ENCODE assay signal across 1 cellular context in the genomic region with DNA sequence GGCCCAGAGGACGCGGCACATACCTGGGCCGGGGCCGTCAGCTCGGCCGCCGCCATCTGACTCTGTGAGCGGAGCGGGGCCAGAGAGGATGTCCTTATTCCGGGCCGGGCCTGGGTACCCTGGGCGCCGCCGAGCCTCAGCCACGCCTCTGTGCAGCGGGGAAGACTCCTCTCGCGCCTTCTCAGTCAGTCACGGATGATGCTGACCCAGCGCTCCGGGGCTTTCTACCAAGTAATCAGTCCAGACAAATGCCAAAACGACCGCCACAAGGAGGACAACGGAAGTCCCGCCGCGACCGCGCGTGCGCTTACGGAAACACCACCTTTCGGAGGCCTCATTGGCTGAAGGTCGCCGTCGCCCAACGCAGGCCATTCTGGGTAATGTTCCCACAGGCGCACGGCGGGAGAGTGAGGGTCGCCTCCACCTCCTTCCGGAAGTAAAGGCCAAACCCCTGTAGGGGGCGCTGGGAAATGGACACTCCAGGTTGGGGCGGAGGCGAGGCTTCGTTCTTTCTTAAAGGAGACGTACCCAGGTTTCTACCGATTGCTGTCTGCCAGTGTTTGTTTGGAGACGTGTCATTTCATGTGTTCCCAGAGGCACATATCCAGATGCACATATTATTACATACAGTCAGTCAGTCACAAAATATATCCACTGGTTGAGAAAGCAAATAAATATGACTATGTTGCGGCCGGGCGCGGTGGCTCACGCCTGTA.
A peak's percentile ranks its signal among the peaks of the same experiment; 100 is the strongest.
TF ChIP-seq lines count a peak whose summit lies in the region.

TSS of gene ZNF256 (minus strand) at position 288 of the 716 bp plus-strand sequence. CDS start at position 56, 232 bp downstream.

TF ChIP-seq in HEK293, 187 proteins besides CTCF, POLR2A, EP300 and RAD21 (continued from another document):
- TF ChIP-seq, protein P1, sequence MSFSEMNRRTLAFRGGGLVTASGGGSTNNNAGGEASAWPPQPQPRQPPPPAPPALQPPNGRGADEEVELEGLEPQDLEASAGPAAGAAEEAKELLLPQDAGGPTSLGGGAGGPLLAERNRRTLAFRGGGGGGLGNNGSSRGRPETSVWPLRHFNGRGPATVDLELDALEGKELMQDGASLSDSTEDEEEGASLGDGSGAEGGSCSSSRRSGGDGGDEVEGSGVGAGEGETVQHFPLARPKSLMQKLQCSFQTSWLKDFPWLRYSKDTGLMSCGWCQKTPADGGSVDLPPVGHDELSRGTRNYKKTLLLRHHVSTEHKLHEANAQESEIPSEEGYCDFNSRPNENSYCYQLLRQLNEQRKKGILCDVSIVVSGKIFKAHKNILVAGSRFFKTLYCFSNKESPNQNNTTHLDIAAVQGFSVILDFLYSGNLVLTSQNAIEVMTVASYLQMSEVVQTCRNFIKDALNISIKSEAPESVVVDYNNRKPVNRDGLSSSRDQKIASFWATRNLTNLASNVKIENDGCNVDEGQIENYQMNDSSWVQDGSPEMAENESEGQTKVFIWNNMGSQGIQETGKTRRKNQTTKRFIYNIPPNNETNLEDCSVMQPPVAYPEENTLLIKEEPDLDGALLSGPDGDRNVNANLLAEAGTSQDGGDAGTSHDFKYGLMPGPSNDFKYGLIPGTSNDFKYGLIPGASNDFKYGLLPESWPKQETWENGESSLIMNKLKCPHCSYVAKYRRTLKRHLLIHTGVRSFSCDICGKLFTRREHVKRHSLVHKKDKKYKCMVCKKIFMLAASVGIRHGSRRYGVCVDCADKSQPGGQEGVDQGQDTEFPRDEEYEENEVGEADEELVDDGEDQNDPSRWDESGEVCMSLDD (tag by site-specific recombination; IDR thresholded peaks at IDR 0.05): peak; percentile 16; the same call in 1 of the 2 replicates
- TF ChIP-seq KLF8 (tag by site-specific recombination; IDR thresholded peaks at IDR 0.05): peak; percentile 86
- no peak for TF ChIP-seq OSR2 (tag by site-specific recombination; IDR thresholded peaks at IDR 0.05)
- TF ChIP-seq ZNF530 (tag by site-specific recombination; IDR thresholded peaks at IDR 0.05; ENCODE audit: low read depth): no peak
- no peak for TF ChIP-seq ZNF529 (tag by site-specific recombination; IDR thresholded peaks at IDR 0.05; ENCODE audit: insufficient replicate concordance)
- no peak for TF ChIP-seq SCRT1 (tag by site-specific recombination; IDR thresholded peaks at IDR 0.05; ENCODE audit: borderline replicate concordance)
- no peak for TF ChIP-seq MYNN (tag by site-specific recombination; IDR thresholded peaks at IDR 0.05; ENCODE audit: borderline replicate concordance)
- no peak for TF ChIP-seq ZNF398 (tag by site-specific recombination; IDR thresholded peaks at IDR 0.05)
- TF ChIP-seq HOXA7 (CRISPR knock-in tag; IDR thresholded peaks at IDR 0.05; ENCODE audit: borderline replicate concordance): no peak
- no peak for TF ChIP-seq FEZF1 (tag by site-specific recombination; IDR thresholded peaks at IDR 0.05)
- TF ChIP-seq ZNF404 (tag by site-specific recombination; IDR thresholded peaks at IDR 0.05): no peak
